Comparison of ENCODE assay signal across 11 cellular contexts in genomic region chr1:109625176-109625575, GRCh38. TPM values are rescaled to one million over a fixed set of nuclear protein-coding genes. Genes with fewer than 3 reads are reported as not detected.
DNase-seq lines count a peak whose midpoint lies in the region; ATAC-seq and TF ChIP-seq lines count a peak whose summit lies in the region.
"Had no signal": no experiment of that assay in that cellular context is flagged by ENCODE, and none has a peak within 500 bp of the region (broad histone marks: within the 10 kb centered on the region; RNA-seq: fewer than 3 reads in every experiment).

No MANE protein-coding gene starts in this region.

- H3K9me2 ChIP-seq in Loucy (replicated peaks; ENCODE audit: low read depth, low read length), result no peaks in the 10 kb centered on the region

- H3K27me3 Mint-ChIP-seq in activated CD4-positive, alpha-beta T cell treated with anti-CD3 and anti-CD28 coated beads, Interleukin-2, amount 10 ng/mL, durations not matched to agents 24 days and 14 days, result no peaks in the 10 kb centered on the region
- H3K27me3 Mint-ChIP-seq in osteocyte (ENCODE audit: unreplicated experiment), result no peaks in the 10 kb centered on the region

- TF ChIP-seq CTCF in Loucy (conservative IDR thresholded peaks at IDR 0.05; ENCODE audit: low read length), result no peak
- TF ChIP-seq CTCF in osteocyte (IDR thresholded peaks at IDR 0.05), result no peak

- H2AFZ ChIP-seq in Loucy (ENCODE audit: low read length), result no peak overlapping the region

- no peaks in the 10 kb centered on the region for H3K27me3 ChIP-seq in Loucy (ENCODE audit: insufficient read depth, low read length, poor library complexity, severe bottlenecking)
- H3K27me3 ChIP-seq: pancreas had no signal

- intact Hi-C loops in activated CD4-positive, alpha-beta T cell treated with anti-CD3 and anti-CD28 coated beads, Interleukin-2, amount 10 ng/mL, durations not matched to agents 24 days and 14 days (cut with micrococcal nuclease), result no loop called here

- no peak for ATAC-seq in GM18498 (IDR thresholded peaks at IDR 0.05; ENCODE audit: unreplicated experiment)
- ATAC-seq: pancreas, WTC11 had no signal

- no peak for DNase-seq in activated CD4-positive, alpha-beta T cell treated with anti-CD3 and anti-CD28 coated beads, Interleukin-2, amount 10 ng/mL, durations not matched to agents 24 days and 14 days
- DNase-seq in activated CD4-positive, alpha-beta T cell treated with anti-CD3 and anti-CD28 coated beads for 4 hours, result no peak
- peak; percentile 81 for DNase-seq in osteocyte (ENCODE audit: extremely low spot score, unreplicated experiment)
- DNase-seq in GM03348 (ENCODE audit: low spot score), result no peak
- DNase-seq: DMS153, mesendoderm, trophoblast cell had no signal

- H3K9ac ChIP-seq in Loucy (ENCODE audit: low read depth, low read length, poor library complexity, severe bottlenecking), result peak overlapping the region; percentile 80

- H3K27ac Mint-ChIP-seq in activated CD4-positive, alpha-beta T cell treated with anti-CD3 and anti-CD28 coated beads, Interleukin-2, amount 10 ng/mL, durations not matched to agents 24 days and 14 days, result peak overlapping the region; percentile 41
- H3K27ac Mint-ChIP-seq in osteocyte (ENCODE audit: unreplicated experiment), result no peak overlapping the region

- no peaks in the 10 kb centered on the region for H3F3A ChIP-seq in Loucy (ENCODE audit: low read depth)

- peaks cover 62% of the 10 kb centered on the region for H3K79me2 ChIP-seq in Loucy (ENCODE audit: insufficient read depth, low read length)

- H3K4me1 Mint-ChIP-seq in activated CD4-positive, alpha-beta T cell treated with anti-CD3 and anti-CD28 coated beads, Interleukin-2, amount 10 ng/mL, durations not matched to agents 24 days and 14 days, result peaks cover 40% of the 10 kb centered on the region
- H3K4me1 Mint-ChIP-seq in osteocyte (ENCODE audit: unreplicated experiment), result peaks cover 33% of the 10 kb centered on the region

- H3K9me3 Mint-ChIP-seq in activated CD4-positive, alpha-beta T cell treated with anti-CD3 and anti-CD28 coated beads, Interleukin-2, amount 10 ng/mL, durations not matched to agents 24 days and 14 days, result no peaks in the 10 kb centered on the region
- no peaks in the 10 kb centered on the region for H3K9me3 Mint-ChIP-seq in osteocyte (ENCODE audit: unreplicated experiment)
- H3K9me3 Mint-ChIP-seq: WTC11 had no signal

- H3K36me3 Mint-ChIP-seq in activated CD4-positive, alpha-beta T cell treated with anti-CD3 and anti-CD28 coated beads, Interleukin-2, amount 10 ng/mL, durations not matched to agents 24 days and 14 days (ENCODE audit: low read depth), result peaks cover 40% of the 10 kb centered on the region
- H3K36me3 Mint-ChIP-seq in osteocyte (ENCODE audit: unreplicated experiment), result peaks cover 27% of the 10 kb centered on the region

- H3K4me2 ChIP-seq in Loucy (ENCODE audit: low read depth, low read length, poor library complexity, severe bottlenecking), result peak overlapping the region; percentile 90

- no peaks in the 10 kb centered on the region for H3K9me3 ChIP-seq in Loucy (ENCODE audit: insufficient read depth, low read depth, low read length)
- H3K9me3 ChIP-seq: pancreas had no signal

- no peak overlapping the region for H3K4me3 Mint-ChIP-seq in activated CD4-positive, alpha-beta T cell treated with anti-CD3 and anti-CD28 coated beads, Interleukin-2, amount 10 ng/mL, durations not matched to agents 24 days and 14 days
- no peak overlapping the region for H3K4me3 Mint-ChIP-seq in osteocyte (ENCODE audit: unreplicated experiment)
- H3K4me3 Mint-ChIP-seq: WTC11 had no signal

- peaks cover 43% of the 10 kb centered on the region; the same call in 1 of the 2 replicates for H3K36me3 ChIP-seq in Loucy (ENCODE audit: insufficient read depth, low read length)

- H3K4me1 ChIP-seq in Loucy (ENCODE audit: insufficient read depth, low read length, poor library complexity, severe bottlenecking), result peaks cover 39% of the 10 kb centered on the region

- peaks cover 33% of the 10 kb centered on the region for H4K20me1 ChIP-seq in Loucy (ENCODE audit: insufficient read depth, low read length, poor library complexity, severe bottlenecking)

- peak overlapping the region; percentile 93 for H3K4me3 ChIP-seq in Loucy (ENCODE audit: low read length, poor library complexity, severe bottlenecking)
- H3K4me3 ChIP-seq: pancreas had no signal

RNA-seq across cellular contexts. Expression of gene AMPD2, which starts 5.5 kb away (rescaled TPM):
- 92.2 and 97.8 TPM in 2 replicates for total RNA-seq in activated CD4-positive, alpha-beta T cell treated with anti-CD3 and anti-CD28 coated beads, Interleukin-2, amount 10 ng/mL, durations not matched to agents 24 days and 14 days
- total RNA-seq in osteocyte, result 59.4 and 64.0 TPM in 2 replicates

RNA-seq across cellular contexts. Expression of gene GNAT2, which starts 5.8 kb away (rescaled TPM):
- 0.33 TPM in 2 replicates for total RNA-seq in activated CD4-positive, alpha-beta T cell treated with anti-CD3 and anti-CD28 coated beads, Interleukin-2, amount 10 ng/mL, durations not matched to agents 24 days and 14 days
- total RNA-seq in osteocyte, result not detected in 2 replicates
- total RNA-seq: WTC11 had no signal

RNA-seq across cellular contexts. Expression of gene GSTM4, which starts 30.7 kb away (rescaled TPM):
- 6.8 and 9.9 TPM in 2 replicates for total RNA-seq in activated CD4-positive, alpha-beta T cell treated with anti-CD3 and anti-CD28 coated beads, Interleukin-2, amount 10 ng/mL, durations not matched to agents 24 days and 14 days
- 24.3 and 25.1 TPM in 2 replicates for total RNA-seq in osteocyte

RNA-seq across cellular contexts. Expression of gene GSTM2, which starts 42.7 kb away (rescaled TPM):
- total RNA-seq in activated CD4-positive, alpha-beta T cell treated with anti-CD3 and anti-CD28 coated beads, Interleukin-2, amount 10 ng/mL, durations not matched to agents 24 days and 14 days, result 17.5 and 18.4 TPM in 2 replicates
- 38.6 and 39.0 TPM in 2 replicates for total RNA-seq in osteocyte
